In genomic region chr12:82685721-82686222, GRCh38 we compare ENCODE assay signal across 8 cellular contexts. TPM values are rescaled to one million over a fixed set of nuclear protein-coding genes. Genes with fewer than 3 reads are reported as not detected.
DNase-seq lines count a peak whose midpoint lies in the region; ATAC-seq and TF ChIP-seq lines count a peak whose summit lies in the region.

No MANE protein-coding gene starts in this region.

- peaks cover 30% of the 10 kb centered on the region for H3K27me3 Mint-ChIP-seq in neural crest cell (ENCODE audit: low read depth)

- H3K4me1 Mint-ChIP-seq in neural crest cell, result peaks cover 29% of the 10 kb centered on the region

- peak; percentile 80 to 89 (median 82) for TF ChIP-seq CTCF in HCT116 (IDR thresholded peaks at IDR 0.05 in 2 of 3, conservative IDR thresholded peaks at IDR 0.05 in 1 of 3; ENCODE audit: borderline replicate concordance in 1 of 3, insufficient read depth in 1 of 3, low read depth in 2 of 3, low read length in 2 of 3)
- peak; percentile 87 for TF ChIP-seq CTCF in MM.1S (IDR thresholded peaks at IDR 0.05; ENCODE audit: low read length)
- TF ChIP-seq CTCF in foreskin fibroblast (IDR thresholded peaks at IDR 0.05; ENCODE audit: low read depth, low read length), result peak; percentile 86
- TF ChIP-seq CTCF in neural crest cell (conservative IDR thresholded peaks at IDR 0.05), result peak; percentile 95
- TF ChIP-seq CTCF in stomach (IDR thresholded peaks at IDR 0.05), result peak in 5 of 7 experiments; percentile 78 to 93 (median 85)

- DNase-seq in GDM1 (lab: John Stamatoyannopoulos, UW) (peak; percentile 67), HCT116 (ENCODE audit: low read depth, low spot score) (peak; percentile 86), MM.1S (peak; percentile 96), SHP77 treated with DMSO at 0.1 percent for 48 hours (lab: John Stamatoyannopoulos, UW) (peak; percentile 84), activated gamma-delta T cell treated with Interleukin-2 at 50 U/mL for 16 hours (peak; percentile 91), foreskin fibroblast (peak; percentile 87 to 97), neural crest cell (ENCODE audit: low read depth, low spot score) (peak; percentile 91), stomach (peak; percentile 98)

- TF ChIP-seq EP300 in stomach (IDR thresholded peaks at IDR 0.05), result no peak

- ATAC-seq in HCT116, result peak; percentile 69

- CTCF ChIA-PET in HCT116 (lab: Charles Lee), result interaction anchor here (0.6 to 2.9 kb wide), 25 partner anchors 10 to 1823 kb away, joined by 3 to 23 read pairs (median 4); partner anchors contain the start of genes CCDC59 and METTL25

- no peaks in the 10 kb centered on the region for H3K36me3 Mint-ChIP-seq in neural crest cell (ENCODE audit: low read depth)

- peak overlapping the region; percentile 68 to 69 for H3K4me3 ChIP-seq in HCT116 (replicated peaks in 1 of 2; ENCODE audit: low read depth in 1 of 2, low read length in 2 of 2)
- H3K4me3 ChIP-seq in MM.1S (ENCODE audit: low read length), result peak overlapping the region; percentile 81
- H3K4me3 ChIP-seq in foreskin fibroblast (ENCODE audit: low read depth in 1 of 2, low read length in 2 of 2), result peak overlapping the region; percentile 81 to 96
- peak overlapping the region; percentile 87 to 90 (median 89) for H3K4me3 ChIP-seq in stomach

- H3K27ac Mint-ChIP-seq in neural crest cell (ENCODE audit: unreplicated experiment), result peak overlapping the region; percentile 3

- peaks cover 17% of the 10 kb centered on the region for H3F3A ChIP-seq in MM.1S (ENCODE audit: insufficient read depth, low read length)

- H3K36me3 ChIP-seq in HCT116 (ENCODE audit: control insufficient read depth in 1 of 2, insufficient read depth in 2 of 2, low read length in 2 of 2), result no peaks in the 10 kb centered on the region
- no peaks in the 10 kb centered on the region for H3K36me3 ChIP-seq in MM.1S (replicated peaks; ENCODE audit: insufficient read depth, low read length)
- H3K36me3 ChIP-seq in stomach, result no peaks in the 10 kb centered on the region

- peak overlapping the region; percentile 80 for H3K27ac ChIP-seq in HCT116 (ENCODE audit: low read depth, low read length)
- H3K27ac ChIP-seq in MM.1S (ENCODE audit: low read length), result peak overlapping the region; percentile 73; the same call in 1 of the 2 replicates
- H3K27ac ChIP-seq in stomach, result peak overlapping the region; percentile 91 to 99 (median 98)

- no peaks in the 10 kb centered on the region for H3K9me3 Mint-ChIP-seq in neural crest cell

- BruUV-seq in HCT116 (replicated peaks; lab: Mats Ljungman, UMichigan), result no TSS peak

- intact Hi-C loops in HCT116 (cut with micrococcal nuclease), result loop anchor here (1.0 to 10.0 kb wide), 10 partner anchors 55 to 1817 kb away; partner anchors contain the start of genes CCDC59 and METTL25
- intact Hi-C loops in stomach (cut with DNase I; ENCODE audit: low total_unique reads), result no loop called here

- H3K4me2 ChIP-seq in HCT116 (ENCODE audit: low read length), result peak overlapping the region; percentile 88
- H3K4me2 ChIP-seq in MM.1S (ENCODE audit: low read depth, low read length), result peak overlapping the region; percentile 89

- RAD21 ChIA-PET in HCT116 (lab: Charles Lee; ENCODE audit: low non-redundant PET in 1 of 2, low total read pairs in 2 of 2, uncharacterized antibody in 2 of 2, unreplicated experiment in 2 of 2), result interaction anchor here (0.8 to 1.5 kb wide), 6 partner anchors 54 to 1823 kb away, joined by 3 to 4 read pairs (median 3); no protein-coding TSS in a partner anchor

- no peak for TF ChIP-seq POLR2A in HCT116 (IDR thresholded peaks at IDR 0.05; ENCODE audit: borderline replicate concordance, extremely low read depth, insufficient read depth, insufficient read length)
- no peak for TF ChIP-seq POLR2A in stomach (IDR thresholded peaks at IDR 0.05)

- H3K9me2 ChIP-seq in HCT116 (ENCODE audit: insufficient read depth), result no peaks in the 10 kb centered on the region
- no peaks in the 10 kb centered on the region for H3K9me2 ChIP-seq in MM.1S (replicated peaks; ENCODE audit: insufficient read depth, low read length)

- 0 to 1% (median 1%) methylated on average over 15 to 16 of the region's 16 CpGs for WGBS in stomach, 5 donors

- H3K27me3 ChIP-seq in HCT116 (ENCODE audit: insufficient read depth, low read length), result no peaks in the 10 kb centered on the region
- no peaks in the 10 kb centered on the region for H3K27me3 ChIP-seq in MM.1S (replicated peaks; ENCODE audit: insufficient read depth, low read length)
- H3K27me3 ChIP-seq in stomach, result no peaks in the 10 kb centered on the region

- H2AFZ ChIP-seq in HCT116 (ENCODE audit: low read depth, low read length, poor library complexity, severe bottlenecking) (peak overlapping the region; percentile 93), MM.1S (ENCODE audit: low read length) (peak overlapping the region; percentile 85)

- peak; percentile 95 for TF ChIP-seq RAD21 in HCT116 (IDR thresholded peaks at IDR 0.05; ENCODE audit: low read depth)

- H3K4me1 ChIP-seq in HCT116 (ENCODE audit: control insufficient read depth in 1 of 2, insufficient read depth in 2 of 2, low read length in 2 of 2) (peaks cover 4 to 18% of the 10 kb centered on the region in 2 experiments; a peak in 3 of 4 replicates), MM.1S (ENCODE audit: low read length) (0 out of 2 replicates have a peak, but pooled peaks cover 5% of the 10 kb centered on the region), stomach (peaks cover 16 to 59% (median 31%) of the 10 kb centered on the region in 4 donors)

- POLR2A ChIA-PET in HCT116 (lab: Charles Lee), result interaction anchor here (0.8 to 1.9 kb wide), 3 partner anchors 8 to 35 kb away, joined by 3 to 12 read pairs (median 5); no protein-coding TSS in a partner anchor

- no peaks in the 10 kb centered on the region for H3K9me3 ChIP-seq in HCT116 (ENCODE audit: control insufficient read depth in 1 of 2, insufficient read depth in 1 of 2, low read depth in 1 of 2, low read length in 2 of 2)
- H3K9me3 ChIP-seq in MM.1S (replicated peaks; ENCODE audit: insufficient read depth, low read length), result no peaks in the 10 kb centered on the region
- no peaks in the 10 kb centered on the region for H3K9me3 ChIP-seq in stomach

- peak overlapping the region; percentile 92 for H3K4me3 Mint-ChIP-seq in neural crest cell

- no peaks in the 10 kb centered on the region for H3K79me2 ChIP-seq in HCT116 (ENCODE audit: insufficient read depth, low read length)
- H3K79me2 ChIP-seq in MM.1S (ENCODE audit: low read length), result peaks cover 17% of the 10 kb centered on the region

- H3K9ac ChIP-seq in HCT116 (ENCODE audit: low read length), result peak overlapping the region; percentile 55
- H3K9ac ChIP-seq in MM.1S (ENCODE audit: low read length), result peak overlapping the region; percentile 63

- no peaks in the 10 kb centered on the region for H4K20me1 ChIP-seq in HCT116 (ENCODE audit: insufficient read depth)
- H4K20me1 ChIP-seq in MM.1S (ENCODE audit: insufficient read depth, low read length), result no peaks in the 10 kb centered on the region

TF ChIP-seq in HCT116, 20 proteins besides CTCF, POLR2A, EP300 and RAD21 (continues in another document):
- TF ChIP-seq POLR2AphosphoS5 (IDR thresholded peaks at IDR 0.05; ENCODE audit: low read depth, low read length) (no peak), MAX (IDR thresholded peaks at IDR 0.05) (0 out of 2 replicates have a peak, but pooled peaks have one; percentile 27), FOSL1 (IDR thresholded peaks at IDR 0.05; ENCODE audit: low read depth) (no peak), CEBPB (IDR thresholded peaks at IDR 0.05; ENCODE audit: low read depth) (no peak), SRF (IDR thresholded peaks at IDR 0.05; ENCODE audit: low read depth) (no peak), ZFX (IDR thresholded peaks at IDR 0.05) (no peak), ZBTB33 (IDR thresholded peaks at IDR 0.05; ENCODE audit: extremely low read depth, insufficient replicate concordance, low read length) (no peak), YY1 (IDR thresholded peaks at IDR 0.05; ENCODE audit: extremely low read depth, insufficient replicate concordance, low read depth, low read length) (no peak), SP1 (IDR thresholded peaks at IDR 0.05; ENCODE audit: low read depth) (no peak)

RNA-seq across cellular contexts. Expression of gene TMTC2, which starts 0.9 kb away (rescaled TPM):
- total RNA-seq in HCT116 (2021; ENCODE audit: unreplicated experiment) (11.5 TPM), neural crest cell (12.3 and 12.5 TPM in 2 replicates), stomach (10 to 100 TPM; 26.4 to 60.0 (median 47.8) TPM)
- polyA plus RNA-seq in HCT116 (2012), result 4.3 and 5.3 TPM in 2 replicates
- 1 to 10 TPM; 6.1 to 7.7 (median 7.6) TPM for polyA plus RNA-seq in stomach

Comparison
In these comparisons a context has a peak if more than half of its experiments do, and no peak if none do; other contexts are left out.
1. Peak in every context shown above with its lines: DNase-seq, ATAC-seq, H3K4me3 ChIP-seq and H3K27ac ChIP-seq.